ENCODE assay signal across 8 cellular contexts in the genomic region with DNA sequence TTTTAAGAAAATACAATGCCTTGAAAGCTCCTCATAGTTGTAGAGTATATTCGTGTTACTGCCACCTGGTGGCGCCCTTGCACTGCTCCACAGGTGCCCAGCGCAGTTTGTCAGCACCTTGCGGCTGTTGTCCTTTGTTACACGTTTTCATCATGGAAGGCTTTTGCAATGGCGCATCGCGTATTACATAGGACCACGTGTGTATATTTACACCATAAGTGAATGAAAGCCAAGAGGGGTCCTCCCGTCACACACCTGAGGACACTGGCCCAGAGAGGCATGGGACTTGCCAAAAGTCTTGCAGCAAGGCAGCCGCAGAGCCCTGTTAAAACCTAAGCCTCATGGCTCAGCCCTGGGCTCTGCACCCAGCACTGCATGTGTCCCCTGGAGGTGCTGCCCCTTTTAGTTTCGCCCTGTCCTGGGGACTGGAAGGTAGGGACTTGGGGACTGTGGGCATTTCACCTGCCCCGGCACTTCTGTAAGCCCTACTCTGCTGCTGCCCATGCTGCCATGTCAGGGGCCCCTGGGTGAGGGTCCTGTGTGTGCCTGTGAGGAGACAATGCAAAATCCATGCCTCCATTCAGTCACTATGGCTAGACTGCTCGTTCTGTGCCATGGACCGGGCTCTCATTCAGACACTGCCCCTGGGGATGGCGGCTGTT. TPM values are rescaled to one million over a fixed set of nuclear protein-coding genes. Genes with fewer than 3 reads are reported as not detected.
DNase-seq lines count a peak whose midpoint lies in the region; ATAC-seq and TF ChIP-seq lines count a peak whose summit lies in the region.

No MANE protein-coding gene starts in this region.

- H3K27me3 ChIP-seq in SU-DHL-6 (ENCODE audit: low read length) = no peaks in the 10 kb centered on the region

- intact Hi-C loops in left cardiac atrium (cut with DNase I) = loop anchor here in 1 of 2 donors (10.0 kb wide), 1 partner anchor 53 kb away; the partner anchor contains the start of gene CDR2

- peaks cover 9% of the 10 kb centered on the region for H3K4me1 Mint-ChIP-seq in activated naive CD8-positive, alpha-beta T cell treated with anti-CD3 and anti-CD28 coated beads, Interleukin-2, amount 50 U/mL, for 24 hours

- DNase-seq in GM04504 (ENCODE audit: low read depth) (peak; percentile 21), NCI-H1092 treated with DMSO at 0.1 percent for 48 hours (lab: John Stamatoyannopoulos, UW) (peak; percentile 68), left cardiac atrium (peak; percentile 74), retina (peak; percentile 68)
- peak; percentile 67 for DNase-seq in activated naive CD8-positive, alpha-beta T cell treated with anti-CD3 and anti-CD28 coated beads, Interleukin-2, amount 50 U/mL, for 24 hours

- H2AFZ ChIP-seq in SU-DHL-6 (ENCODE audit: low read depth, low read length, severe bottlenecking) = no peak overlapping the region

- H3K27me3 Mint-ChIP-seq in activated naive CD8-positive, alpha-beta T cell treated with anti-CD3 and anti-CD28 coated beads, Interleukin-2, amount 50 U/mL, for 24 hours = no peaks in the 10 kb centered on the region

- no peak overlapping the region for H3K4me3 Mint-ChIP-seq in activated naive CD8-positive, alpha-beta T cell treated with anti-CD3 and anti-CD28 coated beads, Interleukin-2, amount 50 U/mL, for 24 hours

- peak overlapping the region; percentile 68 for H3K27ac Mint-ChIP-seq in activated naive CD8-positive, alpha-beta T cell treated with anti-CD3 and anti-CD28 coated beads, Interleukin-2, amount 50 U/mL, for 24 hours

- H3F3A ChIP-seq in SU-DHL-6 (ENCODE audit: insufficient read depth) = peaks cover 3% of the 10 kb centered on the region; the same call in 1 of the 2 replicates

- no peak overlapping the region for H3K4me2 ChIP-seq in SU-DHL-6 (ENCODE audit: low read depth, low read length, poor library complexity, severe bottlenecking)

- no peaks in the 10 kb centered on the region for H3K9me3 ChIP-seq in SU-DHL-6 (ENCODE audit: insufficient read depth, low read length)

- H3K9ac ChIP-seq in SU-DHL-6 (ENCODE audit: low read length) = no peak overlapping the region

- peaks cover 6% of the 10 kb centered on the region; the same call in 1 of the 2 replicates for H3K36me3 ChIP-seq in SU-DHL-6 (ENCODE audit: low read length)

- no peaks in the 10 kb centered on the region for H4K20me1 ChIP-seq in SU-DHL-6 (ENCODE audit: low read depth, low read length)

- H3K27ac ChIP-seq in SU-DHL-6 (ENCODE audit: low read depth, low read length) = no peak overlapping the region

- H3K9me2 ChIP-seq in SU-DHL-6 (replicated peaks; ENCODE audit: insufficient read depth, low read length) = no peaks in the 10 kb centered on the region

- peak; percentile 79 for TF ChIP-seq CTCF in SU-DHL-6 (IDR thresholded peaks at IDR 0.05; ENCODE audit: insufficient read depth, low read length, poor library complexity, severe bottlenecking)

- peak; percentile 59 for ATAC-seq in activated naive CD8-positive, alpha-beta T cell treated with anti-CD3 and anti-CD28 coated beads, Interleukin-2, amount 50 U/mL, for 24 hours
- ATAC-seq in left cardiac atrium (peak; percentile 60 to 76), GM21528 (IDR thresholded peaks at IDR 0.05; ENCODE audit: low FRiP score, unreplicated experiment) (no peak), GM19455 (IDR thresholded peaks at IDR 0.05; ENCODE audit: unreplicated experiment) (no peak)

- no peak overlapping the region for H3K4me3 ChIP-seq in SU-DHL-6 (ENCODE audit: insufficient read depth, low read length, poor library complexity, severe bottlenecking)

- H3K79me2 ChIP-seq in SU-DHL-6 (ENCODE audit: insufficient read depth, low read length) = no peaks in the 10 kb centered on the region; the same call in 1 of the 2 replicates

- H3K9me3 Mint-ChIP-seq in activated naive CD8-positive, alpha-beta T cell treated with anti-CD3 and anti-CD28 coated beads, Interleukin-2, amount 50 U/mL, for 24 hours = no peaks in the 10 kb centered on the region

- H3K36me3 Mint-ChIP-seq in activated naive CD8-positive, alpha-beta T cell treated with anti-CD3 and anti-CD28 coated beads, Interleukin-2, amount 50 U/mL, for 24 hours (ENCODE audit: low read depth) = peaks cover 41% of the 10 kb centered on the region

RNA-seq across cellular contexts. Expression of gene POLR3E, which starts 24.3 kb away (rescaled TPM):
- total RNA-seq in left cardiac atrium = 10 to 100 TPM; 27.2 to 33.6 TPM

RNA-seq across cellular contexts. Expression of gene CDR2, which starts 52.9 kb away (rescaled TPM):
- 10 to 100 TPM in 1 of 2 donors, 1 to 10 TPM in 1; 9.5 to 17.9 TPM for total RNA-seq in left cardiac atrium

Comparison
In these comparisons a context has a peak if more than half of its experiments do, and no peak if none do; other contexts are left out.
1. DNase-seq: peak in every context shown above with its lines; median percentile 74 in left cardiac atrium; 68 in NCI-H1092 treated with DMSO at 0.1 percent for 48 hours; 68 in retina; 67 in activated naive CD8-positive, alpha-beta T cell treated with anti-CD3 and anti-CD28 coated beads, Interleukin-2, amount 50 U/mL, for 24 hours; 21 in GM04504.
2. ATAC-seq: peak in activated naive CD8-positive, alpha-beta T cell treated with anti-CD3 and anti-CD28 coated beads, Interleukin-2, amount 50 U/mL, for 24 hours (single experiment) and left cardiac atrium (2 of 2); none in GM21528 (single experiment) and GM19455 (single experiment).